22 cellular contexts compared by ENCODE assay signal in the genomic region with DNA sequence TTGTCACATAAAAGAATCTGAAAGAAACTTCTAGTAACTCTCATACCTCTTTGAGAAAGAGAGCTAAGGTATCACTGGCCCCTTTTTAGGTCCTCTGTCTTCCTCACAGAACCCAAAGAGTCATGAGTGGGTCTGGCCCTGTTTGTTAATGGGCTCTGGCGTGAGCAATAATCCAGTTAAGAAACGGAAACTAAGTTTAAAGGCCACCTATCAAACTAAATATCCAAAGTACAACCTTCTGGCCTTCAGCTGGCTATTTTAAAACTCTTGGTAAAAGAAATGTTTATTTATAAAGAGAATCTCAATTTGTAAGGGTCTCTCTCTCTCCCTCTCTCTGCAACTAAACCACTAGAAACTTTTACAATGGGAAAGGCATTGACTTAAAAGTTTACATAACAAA.
"Had no signal": no experiment of that assay in that cellular context is flagged by ENCODE, and none has a peak within 500 bp of the region (broad histone marks: within the 10 kb centered on the region; RNA-seq: fewer than 3 reads in every experiment).

No MANE protein-coding gene starts in this region.

- DNase-seq: activated CD4-positive, alpha-beta T cell treated with anti-CD3 and anti-CD28 coated beads, Interleukin-2, amount 10 ng/mL, durations not matched to agents 7 days and 5 days; activated CD4-positive, CD25-positive, alpha-beta regulatory T cell treated with anti-CD3 and anti-CD28 coated beads, Interleukin-2, amount 50 U/mL, for 72 hours; activated CD8-positive, alpha-beta memory T cell treated with anti-CD3 and anti-CD28 coated beads, Interleukin-2, amount 10 ng/mL, durations not matched to agents 7 days and 5 days; activated CD8-positive, alpha-beta T cell treated with anti-CD3 and anti-CD28 coated beads for 36 hours; activated gamma-delta T cell; activated naive CD4-positive, alpha-beta T cell treated with anti-CD3 and anti-CD28 coated beads, Interleukin-2, amount 50 U/mL, for 16 hours; activated naive CD8-positive, alpha-beta T cell treated with anti-CD3 and anti-CD28 coated beads, Interleukin-2, amount 50 U/mL, for 24 hours; activated T-cell treated with anti-CD3 and anti-CD28 coated beads for 4 hours; heart left ventricle; kidney; mammary epithelial cell; midbrain; nucleus accumbens; right cardiac atrium; stimulated activated CD4-positive, alpha-beta T cell treated with anti-CD3 and anti-CD28 coated beads, Interleukin-12 subunit alpha, Interleukin-12 subunit beta, amount 100 ng/mL, for 4 hours; stimulated activated CD4-positive, alpha-beta T cell treated with anti-CD3 and anti-CD28 coated beads, Interleukin-4, amount 100 ng/mL, for 4 hours; stimulated activated naive CD8-positive, alpha-beta T cell treated with anti-CD3 and anti-CD28 coated beads, Interleukin-15, Interleukin-2, amounts not matched to agents 100 U/mL and 50 U/mL, for 24 hours had no signal

- H2AFZ ChIP-seq: parathyroid adenoma had no signal

- H3K36me3 Mint-ChIP-seq: activated CD8-positive, alpha-beta memory T cell treated with anti-CD3 and anti-CD28 coated beads, Interleukin-2, amount 10 ng/mL, durations not matched to agents 7 days and 5 days; natural killer cell treated with Interleukin-12 subunit alpha and Interleukin-12 subunit beta and Interleukin-15 and Interleukin-18, amount 100 ng/mL, for 72 hours had no signal

- H3K9ac ChIP-seq: parathyroid adenoma had no signal

- H3K27me3 ChIP-seq: heart left ventricle had no signal

- ATAC-seq: activated CD8-positive, alpha-beta memory T cell treated with anti-CD3 and anti-CD28 coated beads, Interleukin-2, amount 10 ng/mL, durations not matched to agents 7 days and 5 days; activated CD8-positive, alpha-beta T cell treated with anti-CD3 and anti-CD28 coated beads for 36 hours; activated naive CD8-positive, alpha-beta T cell treated with anti-CD3 and anti-CD28 coated beads, Interleukin-2, amount 50 U/mL, for 24 hours; heart left ventricle; natural killer cell treated with Interleukin-12 subunit alpha and Interleukin-12 subunit beta and Interleukin-15 and Interleukin-18, amount 100 ng/mL, for 72 hours; right cardiac atrium; stimulated activated naive CD8-positive, alpha-beta T cell treated with anti-CD3 and anti-CD28 coated beads, Interleukin-15, Interleukin-2, amounts not matched to agents 100 U/mL and 50 U/mL, for 24 hours had no signal

- H3K27ac ChIP-seq: parathyroid adenoma, VCaP had no signal

- H3K79me2 ChIP-seq: parathyroid adenoma had no signal

- H3K4me1 ChIP-seq: parathyroid adenoma had no signal

- H3K4me1 Mint-ChIP-seq: activated CD4-positive, alpha-beta T cell treated with anti-CD3 and anti-CD28 coated beads, Interleukin-2, amount 10 ng/mL, durations not matched to agents 7 days and 5 days; activated CD8-positive, alpha-beta memory T cell treated with anti-CD3 and anti-CD28 coated beads, Interleukin-2, amount 10 ng/mL, durations not matched to agents 7 days and 5 days had no signal

- H3K4me3 ChIP-seq: heart left ventricle had no signal

- H3K4me3 Mint-ChIP-seq: activated CD4-positive, alpha-beta T cell treated with anti-CD3 and anti-CD28 coated beads, Interleukin-2, amount 10 ng/mL, durations not matched to agents 7 days and 5 days; activated CD8-positive, alpha-beta memory T cell treated with anti-CD3 and anti-CD28 coated beads, Interleukin-2, amount 10 ng/mL, durations not matched to agents 7 days and 5 days; activated CD8-positive, alpha-beta T cell treated with anti-CD3 and anti-CD28 coated beads for 36 hours; activated naive CD8-positive, alpha-beta T cell treated with anti-CD3 and anti-CD28 coated beads, Interleukin-2, amount 50 U/mL, for 24 hours; activated T-helper 1 cell treated with anti-CD3 and anti-CD28 coated beads, Interleukin-12 subunit alpha, Interleukin-12 subunit beta, Interleukin-2, Interleukin-4 antibody, amounts not matched to agents 30 ng/mL and 10 ng/mL and 1 ng/mL, durations not matched to agents 14 hours and 24 hours and 36 hours; natural killer cell treated with Interleukin-12 subunit alpha and Interleukin-12 subunit beta and Interleukin-15 and Interleukin-18, amount 100 ng/mL, for 72 hours had no signal

- H3K27me3 Mint-ChIP-seq: activated CD8-positive, alpha-beta T cell treated with anti-CD3 and anti-CD28 coated beads for 36 hours; activated naive CD8-positive, alpha-beta T cell treated with anti-CD3 and anti-CD28 coated beads, Interleukin-2, amount 50 U/mL, for 24 hours had no signal

- H3K27ac Mint-ChIP-seq: activated CD4-positive, alpha-beta T cell treated with anti-CD3 and anti-CD28 coated beads, Interleukin-2, amount 10 ng/mL, durations not matched to agents 7 days and 5 days; activated CD8-positive, alpha-beta memory T cell treated with anti-CD3 and anti-CD28 coated beads, Interleukin-2, amount 10 ng/mL, durations not matched to agents 7 days and 5 days; activated CD8-positive, alpha-beta T cell treated with anti-CD3 and anti-CD28 coated beads for 36 hours; activated naive CD8-positive, alpha-beta T cell treated with anti-CD3 and anti-CD28 coated beads, Interleukin-2, amount 50 U/mL, for 24 hours; activated T-helper 1 cell treated with anti-CD3 and anti-CD28 coated beads, Interleukin-12 subunit alpha, Interleukin-12 subunit beta, Interleukin-2, Interleukin-4 antibody, amounts not matched to agents 30 ng/mL and 10 ng/mL and 1 ng/mL, durations not matched to agents 14 hours and 24 hours and 36 hours; natural killer cell treated with Interleukin-12 subunit alpha and Interleukin-12 subunit beta and Interleukin-15 and Interleukin-18, amount 100 ng/mL, for 72 hours had no signal

- FAIRE-seq: endometrium, kidney had no signal

- H3K36me3 ChIP-seq: heart left ventricle had no signal
